Comparison of ENCODE assay signal across 14 cellular contexts in the genomic region with DNA sequence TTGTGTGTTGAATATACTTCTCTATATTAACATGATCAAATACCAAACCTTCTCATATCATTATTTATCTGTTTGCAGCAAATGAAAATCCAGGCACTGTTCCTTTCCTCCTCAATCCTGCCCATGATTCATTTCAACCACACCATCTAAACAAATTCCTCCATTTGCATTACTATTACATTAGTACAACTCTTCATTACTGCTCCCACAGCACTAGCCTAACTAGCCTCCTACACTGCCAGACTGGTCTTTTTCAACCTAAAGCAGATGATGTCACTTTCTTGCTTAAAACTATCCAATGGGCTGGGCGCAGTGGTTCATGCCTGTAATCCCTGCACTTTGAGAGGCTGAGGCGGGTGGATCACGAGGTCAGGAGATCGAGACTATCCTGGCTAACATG.
DNase-seq lines count a peak whose midpoint lies in the region; ATAC-seq and TF ChIP-seq lines count a peak whose summit lies in the region.
"Had no signal": no experiment of that assay in that cellular context is flagged by ENCODE, and none has a peak within 500 bp of the region (broad histone marks: within the 10 kb centered on the region; RNA-seq: fewer than 3 reads in every experiment).

No MANE protein-coding gene starts in this region.

- H2AFZ ChIP-seq in GM23248 (0 out of 2 replicates have a peak overlapping the region, but pooled peaks have one; percentile 15), OCI-LY7 (ENCODE audit: low read length) (no peak overlapping the region)

- POLR2A ChIA-PET in OCI-LY7 (lab: Charles Lee): interaction anchor here (0.6 kb wide), 2 partner anchors 135 to 1750 kb away, joined by 3 to 5 read pairs; no protein-coding TSS in a partner anchor

- no TSS peak for BruUV-seq in OCI-LY7 (replicated peaks; lab: Mats Ljungman, UMichigan)

- no peak overlapping the region for H3K9ac ChIP-seq in GM23248

- no peaks in the 10 kb centered on the region for H4K20me1 ChIP-seq in GM23248 (ENCODE audit: insufficient read depth)
- H4K20me1 ChIP-seq in OCI-LY7 (ENCODE audit: insufficient read depth, low read length): no peaks in the 10 kb centered on the region

- in situ Hi-C loops in GM23248 (cut with MboI): no loop called here

- H3K36me3 ChIP-seq in GM23248 (ENCODE audit: low read depth): no peaks in the 10 kb centered on the region
- no peaks in the 10 kb centered on the region for H3K36me3 ChIP-seq in OCI-LY7 (ENCODE audit: insufficient read depth, low read length)

- H3K79me2 ChIP-seq in GM23248 (ENCODE audit: insufficient read depth) (no peaks in the 10 kb centered on the region), OCI-LY7 (ENCODE audit: insufficient read depth, low read depth, low read length) (no peaks in the 10 kb centered on the region)

- H3K4me1 ChIP-seq in GM23248 (ENCODE audit: insufficient read depth): peaks cover 34% of the 10 kb centered on the region
- no peaks in the 10 kb centered on the region for H3K4me1 ChIP-seq in OCI-LY7 (ENCODE audit: insufficient read depth, low read length, poor library complexity, severe bottlenecking)

- H3K4me2 ChIP-seq in GM23248 (ENCODE audit: unreplicated experiment) (no peak overlapping the region), OCI-LY7 (ENCODE audit: low read length) (no peak overlapping the region)

- intact Hi-C loops in OCI-LY7 (cut with micrococcal nuclease; ENCODE audit: unreplicated experiment): no loop called here

- DNase-seq in GM23248: peak; percentile 48
- peak; percentile 16 for DNase-seq in NCI-H226
- peak; percentile 66 for DNase-seq in fibroblast of peridontal ligament (ENCODE audit: extremely low read depth)
- no peak for DNase-seq in OCI-LY7 (ENCODE audit: low spot score)
- no peak for DNase-seq in A172 (ENCODE audit: low spot score)
- no peak for DNase-seq in DMS153 (lab: John Stamatoyannopoulos, UW)
- DNase-seq: GOT3, MV-4-11, NCI-H1417 treated with DMSO at 0.1 percent for 48 hours, NCI-H2029 treated with DMSO at 0.1 percent for 48 hours, NCI-H510A treated with DMSO at 0.1 percent for 48 hours, SHP77 had no signal

- peaks cover 27% of the 10 kb centered on the region for H3F3A ChIP-seq in GM23248 (ENCODE audit: insufficient read depth)

- H3K27ac ChIP-seq in GM23248 (no peak overlapping the region), OCI-LY7 (ENCODE audit: low read depth, low read length, poor library complexity, severe bottlenecking) (no peak overlapping the region)
- H3K27ac ChIP-seq: C4-2B had no signal

- H3K27me3 ChIP-seq in GM23248 (replicated peaks; ENCODE audit: insufficient read depth): no peaks in the 10 kb centered on the region

- CTCF ChIA-PET in OCI-LY7 (lab: Charles Lee; ENCODE audit: unreplicated experiment): no interaction called here

- no peak for ATAC-seq in GM19328 (IDR thresholded peaks at IDR 0.05; ENCODE audit: unreplicated experiment)

- no peak for TF ChIP-seq CTCF in OCI-LY7 (conservative IDR thresholded peaks at IDR 0.05; ENCODE audit: low read length)

- H3K9me2 ChIP-seq in GM23248 (ENCODE audit: insufficient read depth): no peaks in the 10 kb centered on the region
- H3K9me2 ChIP-seq in OCI-LY7 (ENCODE audit: insufficient read depth, low read length): no peaks in the 10 kb centered on the region

- 92 to 96% methylated on average over 4 of the region's 4 CpGs for WGBS in GM23248 (ENCODE audit: low coverage in 1 of 2, low lambda C conversion rate in 2 of 2, missing lambda C conversion rate in 2 of 2), 2 experiments

- H3K9me3 ChIP-seq in GM23248 (ENCODE audit: low read depth) (no peaks in the 10 kb centered on the region), OCI-LY7 (ENCODE audit: low read length) (no peaks in the 10 kb centered on the region)

- H3K4me3 ChIP-seq in GM23248 (no peak overlapping the region), OCI-LY7 (ENCODE audit: low read depth, low read length, poor library complexity, severe bottlenecking) (no peak overlapping the region)

Comparison
In these comparisons a context has a peak if more than half of its experiments do, and no peak if none do; other contexts are left out.
1. DNase-seq: peak in GM23248 (single experiment), NCI-H226 (single experiment) and fibroblast of peridontal ligament (single experiment); none in OCI-LY7 (single experiment), A172 (single experiment) and DMS153 (single experiment).